In the genomic region with DNA sequence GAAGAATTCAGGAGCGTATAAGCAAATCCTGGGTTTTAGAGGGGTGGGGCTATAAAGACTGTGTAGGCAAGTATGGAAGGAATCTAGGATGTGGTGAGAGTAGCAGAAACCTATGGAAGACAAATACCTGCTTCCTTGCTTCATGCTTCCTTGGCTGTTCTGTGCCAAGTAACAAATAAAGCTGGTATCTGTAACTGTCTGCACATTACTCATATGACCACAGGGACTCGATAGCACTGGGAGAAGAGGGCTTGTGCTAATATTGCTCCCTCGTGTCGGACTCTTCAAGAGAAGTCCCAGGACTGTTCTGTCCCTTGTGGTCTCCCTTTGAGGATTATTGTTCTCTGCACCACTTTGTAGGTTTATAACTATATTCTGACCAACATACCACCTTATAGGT, we compare ENCODE assay signal across 25 cellular contexts. TPM values are rescaled to one million over a fixed set of nuclear protein-coding genes. Genes with fewer than 3 reads are reported as not detected.
A peak's percentile ranks its signal among the peaks of the same experiment; 100 is the strongest.
DNase-seq lines count a peak whose midpoint lies in the region; ATAC-seq and TF ChIP-seq lines count a peak whose summit lies in the region.
"Had no signal": no experiment of that assay in that cellular context is flagged by ENCODE, and none has a peak within 500 bp of the region (broad histone marks: within the 10 kb centered on the region; RNA-seq: fewer than 3 reads in every experiment).

No MANE protein-coding gene starts in this region.

- H3K36me3 ChIP-seq in naive thymus-derived CD4-positive, alpha-beta T cell (ENCODE audit: control insufficient read depth in 2 of 3, insufficient read depth in 3 of 3, low read length in 3 of 3): no peaks in the 10 kb centered on the region
- no peaks in the 10 kb centered on the region for H3K36me3 ChIP-seq in mucosa of descending colon (ENCODE audit: low read depth)
- H3K36me3 ChIP-seq: brain microvascular endothelial cell, colonic mucosa, heart left ventricle, left lung, uterus had no signal

- peaks cover 76% of the 10 kb centered on the region for H3K4me1 Mint-ChIP-seq in activated CD4-positive, alpha-beta T cell treated with anti-CD3 and anti-CD28 coated beads for 36 hours
- peaks cover 40% of the 10 kb centered on the region for H3K4me1 Mint-ChIP-seq in CD14-positive monocyte
- peaks cover 71% of the 10 kb centered on the region for H3K4me1 Mint-ChIP-seq in activated CD8-positive, alpha-beta T cell treated with anti-CD3 and anti-CD28 coated beads for 36 hours (ENCODE audit: low read depth)
- peaks cover 38 to 98% (median 93%) of the 10 kb centered on the region in 7 donors for H3K4me1 Mint-ChIP-seq in naive thymus-derived CD4-positive, alpha-beta T cell
- H3K4me1 Mint-ChIP-seq: activated B cell treated with CpG ODN at 0.5 μM for 24 hours had no signal

- H3K27ac Mint-ChIP-seq in activated CD4-positive, alpha-beta T cell treated with anti-CD3 and anti-CD28 coated beads for 36 hours: peak overlapping the region; percentile 98
- H3K27ac Mint-ChIP-seq in CD14-positive monocyte: peak overlapping the region in 5 of 7 donors; percentile 5 to 72 (median 46)
- peak overlapping the region; percentile 92 for H3K27ac Mint-ChIP-seq in activated CD8-positive, alpha-beta T cell treated with anti-CD3 and anti-CD28 coated beads for 36 hours
- H3K27ac Mint-ChIP-seq in naive thymus-derived CD4-positive, alpha-beta T cell: peak overlapping the region; percentile 90 to 98 (median 94)
- H3K27ac Mint-ChIP-seq: activated B cell treated with CpG ODN at 0.5 μM for 24 hours had no signal

- peak overlapping the region; percentile 71 for H3K27ac ChIP-seq in naive thymus-derived CD4-positive, alpha-beta T cell (ENCODE audit: low read depth, low read length)
- H3K27ac ChIP-seq: brain microvascular endothelial cell, KMS-11, uterus had no signal

- peak; percentile 21 for ATAC-seq in activated CD4-positive, alpha-beta T cell treated with anti-CD3 and anti-CD28 coated beads for 36 hours
- ATAC-seq in activated CD8-positive, alpha-beta T cell treated with anti-CD3 and anti-CD28 coated beads for 36 hours: no peak
- no peak for ATAC-seq in naive thymus-derived CD4-positive, alpha-beta T cell
- no peak for ATAC-seq in mucosa of descending colon
- ATAC-seq: heart left ventricle, left lung had no signal

- no peak for DNase-seq in activated CD4-positive, alpha-beta T cell treated with anti-CD3 and anti-CD28 coated beads for 36 hours
- DNase-seq in activated CD4-positive, alpha-beta T cell treated with anti-CD3 and anti-CD28 coated beads, Interleukin-2, amount 50 U/mL, for 48 hours: no peak
- DNase-seq in CD14-positive monocyte (ENCODE audit: low spot score) (no peak), mucosa of descending colon (no peak), ureter (ENCODE audit: low spot score) (no peak), RKO (ENCODE audit: low spot score) (no peak)
- DNase-seq in activated CD8-positive, alpha-beta T cell treated with anti-CD3 and anti-CD28 coated beads for 36 hours: no peak
- no peak for DNase-seq in naive thymus-derived CD4-positive, alpha-beta T cell
- DNase-seq: activated B cell treated with CpG ODN at 0.5 μM for 24 hours, brain microvascular endothelial cell, colonic mucosa, heart left ventricle, left lung, NCI-H1048, NCI-H1930, NCI-H226, NCI-H82, SIG-M5, uterus had no signal

- H3K4me3 ChIP-seq in naive thymus-derived CD4-positive, alpha-beta T cell (ENCODE audit: low read length): peak overlapping the region; percentile 7
- no peak overlapping the region for H3K4me3 ChIP-seq in mucosa of descending colon
- H3K4me3 ChIP-seq: colonic mucosa, heart left ventricle, left lung, smooth muscle cell, uterus had no signal

- no peaks in the 10 kb centered on the region for H3K9me3 ChIP-seq in naive thymus-derived CD4-positive, alpha-beta T cell (ENCODE audit: control insufficient read depth in 2 of 3, low read length in 3 of 3)
- H3K9me3 ChIP-seq in mucosa of descending colon: no peaks in the 10 kb centered on the region
- H3K9me3 ChIP-seq: colonic mucosa, uterus had no signal

- peaks cover 34 to 52% of the 10 kb centered on the region in 2 donors for H3K4me1 ChIP-seq in naive thymus-derived CD4-positive, alpha-beta T cell (ENCODE audit: control insufficient read depth in 2 of 2, insufficient read depth in 2 of 2, low read length in 2 of 2)
- no peaks in the 10 kb centered on the region for H3K4me1 ChIP-seq in mucosa of descending colon (ENCODE audit: low read depth)
- H3K4me1 ChIP-seq: colonic mucosa, uterus had no signal

- POLR2A ChIA-PET in activated CD4-positive, alpha-beta T cell treated with anti-CD3 and anti-CD28 coated beads for 36 hours (lab: Charles Lee): no interaction called here
- POLR2A ChIA-PET in activated CD8-positive, alpha-beta T cell treated with anti-CD3 and anti-CD28 coated beads for 36 hours (lab: Charles Lee): interaction anchor here (1.7 to 4.1 kb wide), 3 partner anchors 12 to 235 kb away, joined by 6 to 36 read pairs (median 14); a partner anchor contains a TSS
- POLR2A ChIA-PET in naive thymus-derived CD4-positive, alpha-beta T cell (lab: Charles Lee): interaction anchor here (0.6 to 11.9 kb wide), 15 partner anchors 11 to 241 kb away, joined by 3 to 320 read pairs (median 7); a partner anchor contains a TSS

- peaks cover 33% of the 10 kb centered on the region for H3K36me3 Mint-ChIP-seq in activated CD4-positive, alpha-beta T cell treated with anti-CD3 and anti-CD28 coated beads for 36 hours (ENCODE audit: low read depth)
- peaks cover 2 to 3% of the 10 kb centered on the region in 2 donors for H3K36me3 Mint-ChIP-seq in CD14-positive monocyte
- H3K36me3 Mint-ChIP-seq in activated CD8-positive, alpha-beta T cell treated with anti-CD3 and anti-CD28 coated beads for 36 hours (ENCODE audit: low read depth): peaks cover 33% of the 10 kb centered on the region
- H3K36me3 Mint-ChIP-seq in naive thymus-derived CD4-positive, alpha-beta T cell: peaks cover 21 to 60% (median 29%) of the 10 kb centered on the region in 5 donors

- CTCF ChIA-PET in activated CD4-positive, alpha-beta T cell treated with anti-CD3 and anti-CD28 coated beads for 36 hours (lab: Charles Lee): interaction anchor here (0.5 to 2.0 kb wide), 7 partner anchors 14 to 376 kb away, joined by 3 to 5 read pairs (median 3); no protein-coding TSS in a partner anchor
- CTCF ChIA-PET in activated CD8-positive, alpha-beta T cell treated with anti-CD3 and anti-CD28 coated beads for 36 hours (lab: Charles Lee): interaction anchor here (1.1 to 2.0 kb wide), 6 partner anchors 8 to 228 kb away, joined by 3 to 12 read pairs (median 6); a partner anchor contains a TSS
- CTCF ChIA-PET in naive thymus-derived CD4-positive, alpha-beta T cell (lab: Charles Lee): interaction anchor here (1.0 to 2.0 kb wide), 5 partner anchors 12 to 66 kb away, joined by 3 to 9 read pairs (median 4); a partner anchor contains a TSS

- intact Hi-C loops in activated CD4-positive, alpha-beta T cell treated with anti-CD3 and anti-CD28 coated beads for 36 hours (cut with DNase I, micrococcal nuclease): loop anchor here in 1 of 2 experiments (5.0 kb wide), 1 partner anchor 234 kb away; a partner anchor contains a TSS
- intact Hi-C loops in CD14-positive monocyte (cut with micrococcal nuclease) (no loop called here), mucosa of descending colon (cut with DNase I, micrococcal nuclease) (no loop called here)
- intact Hi-C loops in activated CD8-positive, alpha-beta T cell treated with anti-CD3 and anti-CD28 coated beads for 36 hours (cut with micrococcal nuclease): no loop called here
- intact Hi-C loops in naive thymus-derived CD4-positive, alpha-beta T cell (cut with micrococcal nuclease): loop anchor here in 1 of 2 donors (1.0 kb wide), 1 partner anchor 22 kb away; no protein-coding TSS in a partner anchor

- TF ChIP-seq CTCF in CD14-positive monocyte (IDR thresholded peaks at IDR 0.05) (no peak), mucosa of descending colon (IDR thresholded peaks at IDR 0.05) (no peak)
- no peak for TF ChIP-seq CTCF in activated CD8-positive, alpha-beta T cell treated with anti-CD3 and anti-CD28 coated beads for 36 hours (IDR thresholded peaks at IDR 0.05)

- H3K27me3 ChIP-seq in naive thymus-derived CD4-positive, alpha-beta T cell (ENCODE audit: control insufficient read depth in 2 of 2, insufficient read depth in 2 of 2, low read length in 2 of 2): no peaks in the 10 kb centered on the region
- H3K27me3 ChIP-seq: brain microvascular endothelial cell, colonic mucosa, heart left ventricle, left lung, uterus had no signal

- peak overlapping the region; percentile 65 for H3K4me3 Mint-ChIP-seq in activated CD4-positive, alpha-beta T cell treated with anti-CD3 and anti-CD28 coated beads for 36 hours
- H3K4me3 Mint-ChIP-seq in CD14-positive monocyte: peak overlapping the region in 1 of 2 donors; percentile 39
- H3K4me3 Mint-ChIP-seq in activated CD8-positive, alpha-beta T cell treated with anti-CD3 and anti-CD28 coated beads for 36 hours: peak overlapping the region; percentile 17
- peak overlapping the region; percentile 61 to 93 (median 72) for H3K4me3 Mint-ChIP-seq in naive thymus-derived CD4-positive, alpha-beta T cell
- H3K4me3 Mint-ChIP-seq: activated B cell treated with CpG ODN at 0.5 μM for 24 hours had no signal

- H3K27me3 Mint-ChIP-seq in activated CD4-positive, alpha-beta T cell treated with anti-CD3 and anti-CD28 coated beads for 36 hours: no peaks in the 10 kb centered on the region
- H3K27me3 Mint-ChIP-seq in CD14-positive monocyte (ENCODE audit: low read depth in 3 of 3): peaks cover 0 to 2% (median 0%) of the 10 kb centered on the region in 3 donors
- no peaks in the 10 kb centered on the region for H3K27me3 Mint-ChIP-seq in activated CD8-positive, alpha-beta T cell treated with anti-CD3 and anti-CD28 coated beads for 36 hours
- H3K27me3 Mint-ChIP-seq in naive thymus-derived CD4-positive, alpha-beta T cell: no peaks in the 10 kb centered on the region

- peaks cover 26% of the 10 kb centered on the region for H3K9me3 Mint-ChIP-seq in activated CD4-positive, alpha-beta T cell treated with anti-CD3 and anti-CD28 coated beads for 36 hours (ENCODE audit: low read depth)
- peaks cover 0 to 13% (median 6%) of the 10 kb centered on the region in 7 donors for H3K9me3 Mint-ChIP-seq in CD14-positive monocyte
- peaks cover 25% of the 10 kb centered on the region for H3K9me3 Mint-ChIP-seq in activated CD8-positive, alpha-beta T cell treated with anti-CD3 and anti-CD28 coated beads for 36 hours
- peaks cover 0 to 38% (median 28%) of the 10 kb centered on the region in 11 donors for H3K9me3 Mint-ChIP-seq in naive thymus-derived CD4-positive, alpha-beta T cell

RNA-seq across cellular contexts. Expression of a gene that starts 11.5 kb away (rescaled TPM):
- 10 to 100 TPM; 34.5 to 36.9 TPM for total RNA-seq in activated CD4-positive, alpha-beta T cell treated with anti-CD3 and anti-CD28 coated beads for 36 hours
- polyA plus RNA-seq in CD14-positive monocyte: 100 to 1,000 TPM in 1 of 2 donors, 10 to 100 TPM in 1; 54.5 to 115 TPM
- total RNA-seq in activated CD8-positive, alpha-beta T cell treated with anti-CD3 and anti-CD28 coated beads for 36 hours: 10 to 100 TPM; 29.0 to 29.5 TPM
- 100 to 1,000 TPM in 3 of 5 experiments, 10 to 100 TPM in 2; 66.3 to 555 (median 321) TPM for total RNA-seq in naive thymus-derived CD4-positive, alpha-beta T cell
- 1,000 to 10,000 TPM in 1 of 2 donors, 100 to 1,000 TPM in 1; 772 to 1,293 TPM for polyA plus RNA-seq in naive thymus-derived CD4-positive, alpha-beta T cell
- total RNA-seq in mucosa of descending colon: 10 to 100 TPM in 1 of 3 donors, 1 to 10 TPM in 2; 6.7 to 11.5 (median 9.8) TPM
- 24.5 TPM for total RNA-seq in ureter
- total RNA-seq: A172, activated B cell treated with CpG ODN at 0.5 μM for 24 hours, G401, HT1080, OCI-LY7, smooth muscle cell had no signal
- polyA plus RNA-seq: smooth muscle cell had no signal

RNA-seq across cellular contexts. Expression of a gene that starts 52.7 kb away (rescaled TPM):
- total RNA-seq in activated CD4-positive, alpha-beta T cell treated with anti-CD3 and anti-CD28 coated beads for 36 hours: 1 to 10 TPM; 7.7 to 9.6 TPM
- polyA plus RNA-seq in CD14-positive monocyte: 10 to 100 TPM; 12.0 to 22.5 TPM
- total RNA-seq in activated CD8-positive, alpha-beta T cell treated with anti-CD3 and anti-CD28 coated beads for 36 hours: 1 to 10 TPM; 8.6 to 8.7 TPM
- total RNA-seq in naive thymus-derived CD4-positive, alpha-beta T cell: 10 to 100 TPM; 13.8 to 69.7 (median 52.5) TPM
- 10 to 100 TPM; 26.0 to 56.5 TPM for polyA plus RNA-seq in naive thymus-derived CD4-positive, alpha-beta T cell
- 1 to 10 TPM; 4.1 to 9.1 (median 5.5) TPM for total RNA-seq in mucosa of descending colon
- 13.6 TPM for total RNA-seq in ureter
- total RNA-seq: A172, activated B cell treated with CpG ODN at 0.5 μM for 24 hours, G401, HT1080, OCI-LY7, smooth muscle cell had no signal
- polyA plus RNA-seq: smooth muscle cell had no signal

Comparison
In these comparisons a context has a peak if more than half of its experiments do, and no peak if none do; other contexts are left out.
1. H3K27ac Mint-ChIP-seq: peak in every context shown above with its lines; median percentile 98 in activated CD4-positive, alpha-beta T cell treated with anti-CD3 and anti-CD28 coated beads for 36 hours; 94 in naive thymus-derived CD4-positive, alpha-beta T cell; 92 in activated CD8-positive, alpha-beta T cell treated with anti-CD3 and anti-CD28 coated beads for 36 hours; 46 in CD14-positive monocyte.